In genomic region chr2:147002256-147002655, GRCh38 we compare ENCODE assay signal across 27 cellular contexts.
"Had no signal": no experiment of that assay in that cellular context is flagged by ENCODE, and none has a peak within 500 bp of the region (broad histone marks: within the 10 kb centered on the region; RNA-seq: fewer than 3 reads in every experiment).

No MANE protein-coding gene starts in this region.

- H3K4me1 ChIP-seq: ascending aorta, breast epithelium, gastrocnemius medialis had no signal

- H3K36me3 ChIP-seq: ascending aorta, breast epithelium, cardiac muscle cell, gastrocnemius medialis, heart left ventricle had no signal

- H3K27me3 ChIP-seq: ascending aorta, breast epithelium, cardiac muscle cell, dorsolateral prefrontal cortex, foreskin keratinocyte, gastrocnemius medialis, heart left ventricle had no signal

- H3K27ac ChIP-seq: ascending aorta, breast epithelium, cardiac muscle cell, coronary artery, dorsolateral prefrontal cortex, foreskin keratinocyte, gastrocnemius medialis, heart left ventricle had no signal

- DNase-seq: activated CD4-positive, alpha-beta memory T cell treated with anti-CD3 and anti-CD28 coated beads, Interleukin-2, amount 10 ng/mL, durations not matched to agents 7 days and 5 days; activated CD4-positive, alpha-beta T cell treated with anti-CD3 and anti-CD28 coated beads for 1 hour; activated CD4-positive, alpha-beta T cell treated with anti-CD3 and anti-CD28 coated beads for 4 hours; activated CD4-positive, alpha-beta T cell treated with anti-CD3 and anti-CD28 coated beads, Interleukin-2, amount 10 ng/mL, durations not matched to agents 7 days and 5 days; activated CD4-positive, alpha-beta T cell treated with anti-CD3 and anti-CD28 coated beads, Interleukin-2, amount 50 U/mL, for 4 hours; activated CD8-positive, alpha-beta memory T cell treated with anti-CD3 and anti-CD28 coated beads, Interleukin-2, amount 50 U/mL, for 48 hours; activated gamma-delta T cell; activated naive CD4-positive, alpha-beta T cell; activated naive CD4-positive, alpha-beta T cell treated with anti-CD3 and anti-CD28 coated beads, Interleukin-2, amount 10 ng/mL, durations not matched to agents 7 days and 5 days; activated naive CD8-positive, alpha-beta T cell treated with anti-CD3 and anti-CD28 coated beads, Interleukin-2, amount 10 ng/mL, durations not matched to agents 7 days and 5 days; activated T-cell treated with anti-CD3 and anti-CD28 coated beads for 4 hours; activated T-cell treated with anti-CD3 and anti-CD28 coated beads, Interleukin-2, amount 50 U/mL, for 24 hours; activated T-cell treated with anti-CD3 and anti-CD28 coated beads, Interleukin-2, amount 50 U/mL, for 72 hours; central memory CD4-positive, alpha-beta T cell; cerebellar nuclear complex; dorsolateral prefrontal cortex; effector memory CD4-positive, alpha-beta T cell; endodermal cell; foreskin keratinocyte; gastrocnemius medialis; glutamatergic neuron; heart left ventricle; T-helper 2 cell had no signal

- H3K4me3 ChIP-seq: ascending aorta, breast epithelium, cardiac muscle cell, coronary artery, dorsolateral prefrontal cortex, gastrocnemius medialis, heart left ventricle had no signal

- H3K9me3 ChIP-seq: ascending aorta, breast epithelium, gastrocnemius medialis, heart left ventricle had no signal
